ENCODE assay signal across 16 cellular contexts in the genomic region with DNA sequence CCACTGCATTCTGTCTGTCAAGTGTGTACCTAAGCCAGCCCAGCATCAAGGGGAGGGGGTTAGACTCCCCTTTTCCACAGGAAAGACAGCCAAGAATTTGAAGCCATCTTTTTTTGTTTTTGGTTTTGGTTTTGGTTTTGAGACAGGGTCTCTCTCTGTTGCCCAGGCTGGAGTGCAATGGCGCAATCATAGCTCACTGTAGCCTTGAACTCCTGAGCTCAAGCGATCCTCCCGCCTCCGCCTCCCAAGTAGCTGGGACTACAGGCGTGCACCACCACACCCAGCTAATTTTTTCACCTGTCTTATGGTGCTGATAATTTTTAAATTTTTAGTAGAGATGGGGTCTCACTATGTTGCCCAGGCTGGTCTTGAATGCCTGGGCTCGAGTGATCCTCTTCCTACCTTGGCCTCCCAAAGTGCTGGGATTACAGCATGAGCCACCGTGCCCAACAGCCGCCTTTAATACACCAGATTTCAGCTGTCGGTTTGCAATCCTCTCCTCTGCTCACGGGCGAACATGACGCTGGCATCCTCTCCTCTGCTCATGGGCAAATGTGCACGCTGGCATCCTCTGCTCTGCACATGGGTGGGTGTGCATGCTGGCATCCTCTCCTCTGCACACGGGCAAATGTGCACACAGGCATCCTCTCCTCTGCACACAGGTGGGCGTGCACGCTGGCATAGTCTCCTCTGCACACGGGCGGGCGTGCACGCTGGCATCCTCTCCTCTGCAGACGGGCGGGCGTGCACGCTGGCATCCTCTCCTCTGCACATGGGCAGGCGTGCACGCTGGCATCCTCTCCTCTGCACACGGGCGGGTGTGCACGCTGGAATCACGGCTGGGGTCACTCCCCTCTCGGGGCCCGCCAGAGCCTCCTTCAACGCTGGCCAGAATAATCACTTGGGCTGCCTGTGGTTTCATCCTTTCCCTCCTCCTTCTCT.
"Had no signal": no experiment of that assay in that cellular context is flagged by ENCODE, and none has a peak within 500 bp of the region (broad histone marks: within the 10 kb centered on the region; RNA-seq: fewer than 3 reads in every experiment).

No MANE protein-coding gene starts in this region.

- H3K4me3 ChIP-seq: dorsolateral prefrontal cortex, mucosa of descending colon, psoas muscle, suprapubic skin, upper lobe of left lung had no signal

- H3K27me3 ChIP-seq: dorsolateral prefrontal cortex, suprapubic skin, upper lobe of left lung had no signal

- ATAC-seq: activated CD8-positive, alpha-beta T cell treated with anti-CD3 and anti-CD28 coated beads for 36 hours; activated T-cell treated with anti-CD3 and anti-CD28 coated beads, Interleukin-2, amount 50 U/mL, for 72 hours; left lobe of liver; natural killer cell; stimulated activated naive CD8-positive, alpha-beta T cell treated with anti-CD3 and anti-CD28 coated beads, Interleukin-15, Interleukin-2, amounts not matched to agents 100 U/mL and 50 U/mL, for 24 hours had no signal

- DNase-seq: activated CD4-positive, alpha-beta T cell treated with anti-CD3 and anti-CD28 coated beads for 4 hours; activated CD8-positive, alpha-beta memory T cell treated with anti-CD3 and anti-CD28 coated beads, Interleukin-2, amount 50 U/mL, for 4 hours; activated CD8-positive, alpha-beta T cell treated with anti-CD3 and anti-CD28 coated beads for 36 hours; activated T-cell treated with anti-CD3 and anti-CD28 coated beads, Interleukin-2, amount 50 U/mL, for 72 hours; cerebellar nuclear complex; natural killer cell; psoas muscle; stimulated activated CD4-positive, alpha-beta T cell treated with anti-CD3 and anti-CD28 coated beads, Interleukin-2, amount 100 ng/mL, for 48 hours; stimulated activated naive CD8-positive, alpha-beta T cell treated with anti-CD3 and anti-CD28 coated beads, Interleukin-15, Interleukin-2, amounts not matched to agents 100 U/mL and 50 U/mL, for 24 hours; T1000; upper lobe of left lung; WERI-Rb-1 had no signal

- H3K27ac ChIP-seq: psoas muscle, suprapubic skin, upper lobe of left lung, WERI-Rb-1 had no signal

- H3K9me3 ChIP-seq: mucosa of descending colon, psoas muscle, suprapubic skin had no signal

- H3K36me3 ChIP-seq: WERI-Rb-1 had no signal

- H3K4me1 ChIP-seq: suprapubic skin, upper lobe of left lung had no signal
